33 cellular contexts compared by ENCODE assay signal in the genomic region with DNA sequence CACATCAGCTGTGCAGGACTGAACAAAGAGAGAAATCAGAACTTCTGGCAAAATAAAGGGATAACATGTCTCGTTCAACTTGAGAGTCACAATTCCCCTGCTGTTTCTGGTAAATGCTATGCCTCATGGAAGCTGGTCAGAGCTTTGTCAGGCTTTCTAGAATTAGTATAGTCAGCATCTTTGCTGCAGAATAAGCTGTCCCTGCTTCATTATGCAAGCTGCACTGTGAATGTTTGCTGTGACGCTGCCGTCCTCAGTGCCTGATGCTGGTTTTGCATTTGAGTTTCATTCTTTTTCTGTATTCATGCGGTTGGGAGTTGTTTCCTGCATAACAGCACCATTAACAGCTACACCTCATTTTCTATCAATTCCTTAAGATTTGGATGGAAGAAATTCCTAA.
"Had no signal": no experiment of that assay in that cellular context is flagged by ENCODE, and none has a peak within 500 bp of the region (broad histone marks: within the 10 kb centered on the region; RNA-seq: fewer than 3 reads in every experiment).

No MANE protein-coding gene starts in this region.

- H3K36me3 ChIP-seq: esophagus squamous epithelium, stomach, suprapubic skin, tibial artery, upper lobe of right lung, WERI-Rb-1 had no signal

- H3K9me3 ChIP-seq: esophagus squamous epithelium, psoas muscle, suprapubic skin, upper lobe of right lung had no signal

- FAIRE-seq: colon, keratinocyte had no signal

- H3K36me3 Mint-ChIP-seq: activated CD4-positive, alpha-beta memory T cell treated with anti-CD3 and anti-CD28 coated beads for 36 hours; mesothelial cell of epicardium; stimulated activated naive B cell treated with anti-CD40 and anti-IgM and Interleukin-4, amounts not matched to agents 10 μg/mL and 1 μg/mL and 100 μg/mL, for 72 hours had no signal

- H3K4me3 Mint-ChIP-seq: activated CD4-positive, alpha-beta memory T cell treated with anti-CD3 and anti-CD28 coated beads for 36 hours; activated naive CD8-positive, alpha-beta T cell treated with anti-CD3 and anti-CD28 coated beads, Interleukin-2, amount 50 U/mL, for 24 hours; mesothelial cell of epicardium; naive B cell; nephron progenitor cell; stimulated activated naive B cell treated with anti-CD40 and anti-IgM and Interleukin-4, amounts not matched to agents 10 μg/mL and 1 μg/mL and 100 μg/mL, for 72 hours; T-helper 17 cell had no signal

- H3K9ac ChIP-seq: parathyroid adenoma had no signal

- H3K9me3 Mint-ChIP-seq: activated naive CD8-positive, alpha-beta T cell treated with anti-CD3 and anti-CD28 coated beads, Interleukin-2, amount 50 U/mL, for 24 hours had no signal

- ATAC-seq: activated CD4-positive, CD25-positive, alpha-beta regulatory T cell treated with anti-CD3 and anti-CD28 coated beads, Interleukin-2, amount 50 U/mL, for 24 hours; activated naive CD8-positive, alpha-beta T cell treated with anti-CD3 and anti-CD28 coated beads, Interleukin-2, amount 50 U/mL, for 24 hours; left cardiac atrium; left ventricle myocardium superior; psoas muscle; stimulated activated naive B cell treated with anti-CD40 and anti-IgM and Interleukin-4, amounts not matched to agents 10 μg/mL and 1 μg/mL and 100 μg/mL, for 72 hours; T-helper 17 cell; upper lobe of right lung had no signal

- H3K4me3 ChIP-seq: esophagus squamous epithelium, psoas muscle, stomach, suprapubic skin, tibial artery, upper lobe of right lung had no signal

- H3K79me2 ChIP-seq: parathyroid adenoma had no signal

- H3K4me1 ChIP-seq: esophagus squamous epithelium, parathyroid adenoma, psoas muscle, stomach, suprapubic skin, tibial artery, upper lobe of right lung had no signal

- H2AFZ ChIP-seq: parathyroid adenoma had no signal

- H3K27ac Mint-ChIP-seq: activated CD4-positive, alpha-beta memory T cell treated with anti-CD3 and anti-CD28 coated beads for 36 hours; activated naive CD8-positive, alpha-beta T cell treated with anti-CD3 and anti-CD28 coated beads, Interleukin-2, amount 50 U/mL, for 24 hours; mesothelial cell of epicardium; nephron progenitor cell; stimulated activated naive B cell treated with anti-CD40 and anti-IgM and Interleukin-4, amounts not matched to agents 10 μg/mL and 1 μg/mL and 100 μg/mL, for 72 hours; T-helper 17 cell had no signal

- H3K4me1 Mint-ChIP-seq: activated naive CD8-positive, alpha-beta T cell treated with anti-CD3 and anti-CD28 coated beads, Interleukin-2, amount 50 U/mL, for 24 hours; mesothelial cell of epicardium; naive B cell; stimulated activated naive B cell treated with anti-CD40 and anti-IgM and Interleukin-4, amounts not matched to agents 10 μg/mL and 1 μg/mL and 100 μg/mL, for 72 hours; T-helper 17 cell had no signal

- H3K27me3 ChIP-seq: stomach, upper lobe of right lung had no signal

- DNase-seq: activated CD4-positive, alpha-beta memory T cell treated with anti-CD3 and anti-CD28 coated beads for 36 hours; activated CD4-positive, alpha-beta T cell treated with anti-CD3 and anti-CD28 coated beads for 48 hours; activated CD8-positive, alpha-beta memory T cell treated with anti-CD3 and anti-CD28 coated beads, Interleukin-2, amount 50 U/mL, for 4 hours; activated gamma-delta T cell treated with Interleukin-2 at 50 U/mL for 16 hours; activated naive CD4-positive, alpha-beta T cell treated with anti-CD3 and anti-CD28 coated beads, Interleukin-2, amount 50 U/mL, for 16 hours; activated naive CD8-positive, alpha-beta T cell treated with anti-CD3 and anti-CD28 coated beads, Interleukin-2, amount 50 U/mL, for 24 hours; activated T-cell treated with anti-CD3 and anti-CD28 coated beads, Interleukin-2, amount 50 U/mL, for 1 hour; dermis blood vessel endothelial cell; effector CD4-positive, alpha-beta T cell; esophagus squamous epithelium; glutamatergic neuron; left cardiac atrium; left ventricle myocardium superior; naive B cell; nephron progenitor cell; nucleus accumbens; psoas muscle; stimulated activated CD4-positive, alpha-beta T cell treated with anti-CD3 and anti-CD28 coated beads, Interleukin-15, amount 100 ng/mL, for 24 hours; stimulated activated CD4-positive, alpha-beta T cell treated with anti-CD3 and anti-CD28 coated beads, Interleukin-2, amount 100 ng/mL, for 24 hours; stimulated activated naive B cell treated with anti-CD40 and anti-IgM and Interleukin-4, amounts not matched to agents 10 μg/mL and 1 μg/mL and 100 μg/mL, for 72 hours; stomach; T-helper 17 cell; T1000; tibial artery; upper lobe of right lung; WERI-Rb-1 had no signal

- H3K27ac ChIP-seq: epithelial cell of prostate, esophagus squamous epithelium, parathyroid adenoma, psoas muscle, stomach, suprapubic skin, tibial artery, upper lobe of right lung, WERI-Rb-1 had no signal
